In the genomic region with DNA sequence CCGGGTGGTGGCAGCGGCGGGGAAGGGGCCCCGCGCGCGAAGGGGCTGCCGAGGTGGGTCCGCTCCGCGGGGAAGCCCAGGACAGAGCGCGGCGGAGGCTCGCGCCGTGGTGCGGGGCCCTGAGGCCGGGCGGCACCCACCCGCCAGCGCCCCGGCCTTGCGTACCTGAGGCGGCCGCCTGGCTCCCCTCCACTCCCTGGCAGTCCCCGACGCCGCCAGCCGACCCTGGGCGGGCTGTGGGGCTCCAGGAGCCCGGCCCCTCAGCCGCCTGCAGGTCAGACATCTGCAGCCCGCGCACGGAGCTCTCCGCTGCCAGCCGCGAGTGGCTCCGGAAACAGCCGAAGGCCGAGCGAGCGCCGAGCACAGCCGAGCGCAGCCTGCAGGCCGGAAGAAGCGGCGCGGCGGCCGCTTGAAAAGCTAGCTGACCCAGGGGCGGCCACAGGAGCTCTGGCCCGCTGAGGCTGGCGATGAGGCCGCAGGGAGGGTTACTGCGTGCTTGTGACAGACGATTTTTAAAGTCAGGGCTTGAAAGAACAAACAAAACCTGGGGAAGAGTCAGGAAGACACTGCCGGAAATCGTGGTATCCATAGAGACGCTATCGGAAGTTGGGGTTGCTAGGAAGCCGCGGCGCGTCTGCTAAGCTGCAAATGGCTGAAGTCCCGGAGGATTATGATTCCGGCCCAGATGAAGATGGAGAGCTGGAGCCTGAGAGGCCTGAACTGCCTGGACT, we compare ENCODE assay signal across 8 cellular contexts. TPM values are rescaled to one million over a fixed set of nuclear protein-coding genes. Genes with fewer than 3 reads are reported as not detected.
A peak's percentile ranks its signal among the peaks of the same experiment; 100 is the strongest.
DNase-seq lines count a peak whose midpoint lies in the region; ATAC-seq and TF ChIP-seq lines count a peak whose summit lies in the region.

A gene (plus strand): TSS at position 609 of the 731 bp plus-strand sequence. CDS start 40 bp downstream, at position 649.
A gene with protein sequence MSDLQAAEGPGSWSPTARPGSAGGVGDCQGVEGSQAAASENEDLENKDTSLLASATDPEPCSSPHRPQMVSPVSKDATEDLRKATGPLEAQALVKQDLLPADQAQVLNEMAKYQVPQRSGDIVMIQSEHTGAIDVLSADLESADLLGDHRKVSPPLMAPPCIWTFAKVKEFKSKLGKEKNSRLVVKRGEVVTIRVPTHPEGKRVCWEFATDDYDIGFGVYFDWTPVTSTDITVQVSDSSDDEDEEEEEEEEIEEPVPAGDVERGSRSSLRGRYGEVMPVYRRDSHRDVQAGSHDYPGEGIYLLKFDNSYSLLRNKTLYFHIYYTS (minus strand): TSS at position 324 of the 731 bp plus-strand sequence. CDS start 41 bp downstream, at position 283.

- no peaks in the 10 kb centered on the region for H3K27me3 ChIP-seq in HAP-1 (ENCODE audit: low read depth)
- H3K27me3 ChIP-seq in MG63, result no peaks in the 10 kb centered on the region
- no peaks in the 10 kb centered on the region for H3K27me3 ChIP-seq in SJCRH30
- H3K27me3 ChIP-seq in testis, result no peaks in the 10 kb centered on the region

- H3K9me3 ChIP-seq in HAP-1 (no peaks in the 10 kb centered on the region), MG63 (no peaks in the 10 kb centered on the region), SJCRH30 (replicated peaks) (no peaks in the 10 kb centered on the region), testis (no peaks in the 10 kb centered on the region)

- H3K27ac ChIP-seq in SJCRH30, result peak within 1 kb of the TSS; percentile 38
- peak within 1 kb of the TSS; percentile 82 to 89 for H3K27ac ChIP-seq in testis

- in situ Hi-C loops in HAP-1 (cut with MboI; ENCODE audit: low sequenced_read_pairs), result no loop called here

- peaks cover 38% of the 10 kb centered on the region for H3K4me1 Mint-ChIP-seq in activated naive CD4-positive, alpha-beta T cell treated with anti-CD3 and anti-CD28 coated beads for 36 hours (ENCODE audit: low read depth)

- CTCF ChIA-PET in activated naive CD4-positive, alpha-beta T cell treated with anti-CD3 and anti-CD28 coated beads for 36 hours (lab: Charles Lee), result interaction anchor here (0.9 to 1.0 kb wide), 3 partner anchors 18 to 329 kb away, joined by 3 to 4 read pairs (median 3); no protein-coding TSS in a partner anchor

- TF ChIP-seq CTCF in omental fat pad (IDR thresholded peaks at IDR 0.05), result no peak
- peak; percentile 28 to 43 (median 35) for TF ChIP-seq CTCF in testis (IDR thresholded peaks at IDR 0.05)

- H3K9me3 Mint-ChIP-seq in activated naive CD4-positive, alpha-beta T cell treated with anti-CD3 and anti-CD28 coated beads for 36 hours, result peaks cover 2% of the 10 kb centered on the region

- intact Hi-C loops in activated naive CD4-positive, alpha-beta T cell treated with anti-CD3 and anti-CD28 coated beads for 36 hours (cut with micrococcal nuclease), result loop anchor here (1.0 to 5.0 kb wide), 8 partner anchors 56 to 1225 kb away; a partner anchor contains a TSS
- intact Hi-C loops in testis (cut with DNase I; ENCODE audit: low total_unique reads), result no loop called here

- WGBS in testis, 2 donors, result 0% methylated on average over 16 to 49 of the region's 69 CpGs

- peak within 1 kb of the TSS; percentile 80 for H3K27ac Mint-ChIP-seq in activated naive CD4-positive, alpha-beta T cell treated with anti-CD3 and anti-CD28 coated beads for 36 hours

- H3K4me3 ChIP-seq in HAP-1 (peak within 1 kb of the TSS; percentile 95), MG63 (peak within 1 kb of the TSS; percentile 86), SJCRH30 (peak within 1 kb of the TSS; percentile 83), testis (peak within 1 kb of the TSS; percentile 73 to 78)

- peak within 1 kb of the TSS; percentile 90 for H3K4me3 Mint-ChIP-seq in activated naive CD4-positive, alpha-beta T cell treated with anti-CD3 and anti-CD28 coated beads for 36 hours

- peaks cover 11% of the 10 kb centered on the region for H3K36me3 Mint-ChIP-seq in activated naive CD4-positive, alpha-beta T cell treated with anti-CD3 and anti-CD28 coated beads for 36 hours (ENCODE audit: low read depth)

- no peak for TF ChIP-seq POLR2A in testis (IDR thresholded peaks at IDR 0.05)

- no peaks in the 10 kb centered on the region for H3K27me3 Mint-ChIP-seq in activated naive CD4-positive, alpha-beta T cell treated with anti-CD3 and anti-CD28 coated beads for 36 hours (ENCODE audit: low read depth)

- peaks cover 20% of the 10 kb centered on the region for H3K4me1 ChIP-seq in HAP-1
- H3K4me1 ChIP-seq in SJCRH30, result no peaks in the 10 kb centered on the region
- peaks cover 15% of the 10 kb centered on the region for H3K4me1 ChIP-seq in testis

- H3K36me3 ChIP-seq in HAP-1 (replicated peaks), result no peaks in the 10 kb centered on the region
- no peaks in the 10 kb centered on the region for H3K36me3 ChIP-seq in MG63
- H3K36me3 ChIP-seq in SJCRH30, result no peaks in the 10 kb centered on the region
- no peaks in the 10 kb centered on the region for H3K36me3 ChIP-seq in testis (ENCODE audit: low read depth, missing control alignments)

- ATAC-seq in omental fat pad (ENCODE audit: low FRiP score), result peak; percentile 96

- DNase-seq in GM04503 (ENCODE audit: low read depth) (peak; percentile 44), HAP-1 (ENCODE audit: low spot score in 2 of 2) (peak; percentile 66 to 87), MG63 (peak; percentile 74), SJCRH30 (peak; percentile 78 to 82), glomerular visceral epithelial cell (ENCODE audit: extremely low spot score) (peak; percentile 86), omental fat pad (ENCODE audit: low spot score) (peak; percentile 46), testis (peak; percentile 92)
- peak; percentile 84 for DNase-seq in activated naive CD4-positive, alpha-beta T cell treated with anti-CD3 and anti-CD28 coated beads for 36 hours

RNA-seq across cellular contexts. Expression of the first gene that starts in this region (rescaled TPM):
- total RNA-seq in MG63 (2014; rRNA removed; shearing (Covaris generic); ENCODE audit: low replicate concordance), result 0.30 TPM in 1 of 2 replicates, not detected in the other
- 1.0 and 2.3 TPM in 2 replicates for total RNA-seq in SJCRH30 (2014; rRNA removed; shearing (Covaris generic))
- under 1 TPM in 1 of 2 experiments, not detected in 1; 0.10 TPM for total RNA-seq in activated naive CD4-positive, alpha-beta T cell treated with anti-CD3 and anti-CD28 coated beads for 36 hours
- 1 to 10 TPM in 1 of 4 donors, under 1 TPM in 2, not detected in 1; 0.25 to 2.2 (median 0.84) TPM for total RNA-seq in omental fat pad
- total RNA-seq in testis, result 10 to 100 TPM in 1 of 2 donors, 1 to 10 TPM in 1; 9.2 to 22.6 TPM
- polyA plus RNA-seq in testis (ENCODE audit: insufficient read depth, low read depth, low replicate concordance), result 31.3 TPM

RNA-seq across cellular contexts. Expression of the second gene that starts in this region (rescaled TPM):
- total RNA-seq in MG63 (2014; rRNA removed; shearing (Covaris generic); ENCODE audit: low replicate concordance), result 2.4 and 2.5 TPM in 2 replicates
- total RNA-seq in SJCRH30 (2014; rRNA removed; shearing (Covaris generic)), result 12.8 and 13.6 TPM in 2 replicates
- total RNA-seq in activated naive CD4-positive, alpha-beta T cell treated with anti-CD3 and anti-CD28 coated beads for 36 hours, result 10 to 100 TPM; 21.5 to 21.7 TPM
- total RNA-seq in omental fat pad, result 10 to 100 TPM; 10.1 to 15.8 (median 12.3) TPM
- 10 to 100 TPM; 30.9 to 40.1 TPM for total RNA-seq in testis
- 16.9 TPM for polyA plus RNA-seq in testis (ENCODE audit: insufficient read depth, low read depth, low replicate concordance)

Comparison
In these comparisons a context has a peak if more than half of its experiments do, and no peak if none do; other contexts are left out.
1. Peak in every context shown above with its lines: DNase-seq, ATAC-seq, H3K4me3 ChIP-seq and H3K27ac ChIP-seq.
2. CTCF ChIP-seq: peak in testis (3 of 3); none in omental fat pad (0 of 3).